15 cellular contexts compared by ENCODE assay signal in genomic region chr5:77181173-77181572, GRCh38. TPM values are rescaled to one million over a fixed set of nuclear protein-coding genes. Genes with fewer than 3 reads are reported as not detected.
A peak's percentile ranks its signal among the peaks of the same experiment; 100 is the strongest.
DNase-seq lines count a peak whose midpoint lies in the region; ATAC-seq and TF ChIP-seq lines count a peak whose summit lies in the region.
"Had no signal": no experiment of that assay in that cellular context is flagged by ENCODE, and none has a peak within 500 bp of the region (broad histone marks: within the 10 kb centered on the region; RNA-seq: fewer than 3 reads in every experiment).

No MANE protein-coding gene starts in this region.

- H3K36me3 ChIP-seq in lower lobe of right lung (no peaks in the 10 kb centered on the region), testis (ENCODE audit: low read depth, missing control alignments) (no peaks in the 10 kb centered on the region)
- H3K36me3 ChIP-seq: cardiac muscle cell, tibial nerve had no signal

- H3K36me3 Mint-ChIP-seq in stimulated activated effector memory CD8-positive, alpha-beta T cell treated with anti-CD3 and anti-CD28 coated beads, Interleukin-12 subunit alpha, Interleukin-12 subunit beta, amount 100 ng/mL, for 72 hours: no peaks in the 10 kb centered on the region

- no peak overlapping the region for H3K4me3 ChIP-seq in lower lobe of right lung
- H3K4me3 ChIP-seq in testis: peak overlapping the region; percentile 35 to 61

- WGBS in testis, 2 donors: 9% methylated on average over 15 of the region's 15 CpGs

- ATAC-seq in lower lobe of right lung: peak; percentile 20 to 35
- ATAC-seq in stimulated activated effector memory CD8-positive, alpha-beta T cell treated with anti-CD3 and anti-CD28 coated beads, Interleukin-12 subunit alpha, Interleukin-12 subunit beta, amount 100 ng/mL, for 72 hours: no peak
- ATAC-seq: activated T-helper 17 cell treated with anti-CD3 and anti-CD28 coated beads, Interleukin-2, amount 50 U/mL, for 72 hours had no signal

- TF ChIP-seq POLR2A in testis (IDR thresholded peaks at IDR 0.05): no peak

- H3K27ac ChIP-seq in cingulate gyrus (ENCODE audit: low read depth, low read length) (peak overlapping the region; percentile 20), lower lobe of right lung (no peak overlapping the region), testis (no peak overlapping the region)
- H3K27ac ChIP-seq: cardiac muscle cell, tibial nerve had no signal

- peaks cover 13% of the 10 kb centered on the region for H3K4me1 ChIP-seq in lower lobe of right lung
- peaks cover 4% of the 10 kb centered on the region for H3K4me1 ChIP-seq in testis

- no peak overlapping the region for H3K27ac Mint-ChIP-seq in stimulated activated effector memory CD8-positive, alpha-beta T cell treated with anti-CD3 and anti-CD28 coated beads, Interleukin-12 subunit alpha, Interleukin-12 subunit beta, amount 100 ng/mL, for 72 hours
- H3K27ac Mint-ChIP-seq: activated T-helper 17 cell treated with anti-CD3 and anti-CD28 coated beads, Interleukin-2, amount 50 U/mL, for 72 hours had no signal

- TF ChIP-seq CTCF in lower lobe of right lung (IDR thresholded peaks at IDR 0.05): no peak
- no peak for TF ChIP-seq CTCF in testis (IDR thresholded peaks at IDR 0.05)

- H3K9me3 Mint-ChIP-seq in stimulated activated effector memory CD8-positive, alpha-beta T cell treated with anti-CD3 and anti-CD28 coated beads, Interleukin-12 subunit alpha, Interleukin-12 subunit beta, amount 100 ng/mL, for 72 hours: no peaks in the 10 kb centered on the region
- H3K9me3 Mint-ChIP-seq: activated T-helper 17 cell treated with anti-CD3 and anti-CD28 coated beads, Interleukin-2, amount 50 U/mL, for 72 hours had no signal

- peaks cover 34% of the 10 kb centered on the region for H3K27me3 ChIP-seq in lower lobe of right lung (ENCODE audit: low read depth)
- no peaks in the 10 kb centered on the region for H3K27me3 ChIP-seq in testis

- H3K4me3 Mint-ChIP-seq in stimulated activated effector memory CD8-positive, alpha-beta T cell treated with anti-CD3 and anti-CD28 coated beads, Interleukin-12 subunit alpha, Interleukin-12 subunit beta, amount 100 ng/mL, for 72 hours: no peak overlapping the region
- H3K4me3 Mint-ChIP-seq: activated T-helper 17 cell treated with anti-CD3 and anti-CD28 coated beads, Interleukin-2, amount 50 U/mL, for 72 hours had no signal

- intact Hi-C loops in lower lobe of right lung (cut with DNase I) (no loop called here), testis (cut with DNase I; ENCODE audit: low total_unique reads) (no loop called here)

- H3K4me1 Mint-ChIP-seq in stimulated activated effector memory CD8-positive, alpha-beta T cell treated with anti-CD3 and anti-CD28 coated beads, Interleukin-12 subunit alpha, Interleukin-12 subunit beta, amount 100 ng/mL, for 72 hours: no peaks in the 10 kb centered on the region
- H3K4me1 Mint-ChIP-seq: activated T-helper 17 cell treated with anti-CD3 and anti-CD28 coated beads, Interleukin-2, amount 50 U/mL, for 72 hours had no signal

- DNase-seq in NCI-H2029 (lab: John Stamatoyannopoulos, UW): peak; percentile 11
- DNase-seq in NCI-H2029 treated with DMSO at 0.1 percent for 48 hours (lab: John Stamatoyannopoulos, UW): no peak
- no peak for DNase-seq in lower lobe of right lung
- DNase-seq in testis: no peak
- no peak for DNase-seq in stimulated activated effector memory CD8-positive, alpha-beta T cell treated with anti-CD3 and anti-CD28 coated beads, Interleukin-12 subunit alpha, Interleukin-12 subunit beta, amount 100 ng/mL, for 72 hours (ENCODE audit: low spot score in 2 of 2)
- DNase-seq in epidermal melanocyte (ENCODE audit: insufficient read length, low spot score): no peak
- DNase-seq in NCI-H187 treated with DMSO at 0.1 percent for 48 hours (lab: John Stamatoyannopoulos, UW): no peak
- DNase-seq: NCI-H1048, NCI-H510A had no signal

- H3K9me3 ChIP-seq in lower lobe of right lung: no peaks in the 10 kb centered on the region
- H3K9me3 ChIP-seq in testis: no peaks in the 10 kb centered on the region
- H3K9me3 ChIP-seq: tibial nerve had no signal

RNA-seq across cellular contexts. Expression of gene PDE8B, which starts 29.3 kb away (rescaled TPM):
- 5.3 TPM for total RNA-seq in lower lobe of right lung
- total RNA-seq in testis: 1 to 10 TPM; 2.0 to 7.2 TPM
- 5.8 TPM for polyA plus RNA-seq in testis (ENCODE audit: insufficient read depth, low read depth, low replicate concordance)
- total RNA-seq: A172; activated T-helper 17 cell treated with anti-CD3 and anti-CD28 coated beads, Interleukin-2, amount 50 U/mL, for 72 hours; T-helper 1 cell treated with Interleukin-12 subunit alpha and Interleukin-12 subunit beta and Interleukin-4 antibody, amounts not matched to agents 30 ng/mL and 1 ng/mL, for 36 hours had no signal
